In genomic region chr11:34296412-34296811, GRCh38 we compare ENCODE assay signal across 26 cellular contexts.
"Had no signal": no experiment of that assay in that cellular context is flagged by ENCODE, and none has a peak within 500 bp of the region (broad histone marks: within the 10 kb centered on the region; RNA-seq: fewer than 3 reads in every experiment).

No MANE protein-coding gene starts in this region.

- H3K36me3 Mint-ChIP-seq: immature natural killer cell, mesothelial cell of epicardium, naive B cell had no signal

- FAIRE-seq: endometrium, frontal cortex, kidney had no signal

- H3K27me3 ChIP-seq: colonic mucosa, gastroesophageal sphincter, heart left ventricle, left lung had no signal

- H3K27ac ChIP-seq: colonic mucosa, epithelial cell of prostate, foreskin keratinocyte, gastroesophageal sphincter, heart left ventricle, left lung, lower lobe of right lung had no signal

- H3K27ac Mint-ChIP-seq: dendritic cell treated with granulocyte-macrophage colony-stimulating factor and Interleukin-4, amounts not matched to agents 40 ng/mL and 50 ng/mL, for 4 days; effector memory CD8-positive, alpha-beta T cell; endodermal cell; immature natural killer cell; mesothelial cell of epicardium had no signal

- ATAC-seq: effector memory CD8-positive, alpha-beta T cell; esophagus mucosa; foreskin keratinocyte; gastroesophageal sphincter; heart left ventricle; left cardiac atrium; left lung; left ventricle myocardium superior; lower lobe of right lung; mucosa of descending colon had no signal

- H3K4me3 ChIP-seq: colonic mucosa, gastroesophageal sphincter, heart left ventricle, left lung, lower lobe of right lung, mucosa of descending colon had no signal

- DNase-seq: colonic mucosa; cortex of kidney; effector CD8-positive, alpha-beta T cell; effector memory CD8-positive, alpha-beta T cell; endodermal cell; erythroblast; foreskin keratinocyte; heart left ventricle; hypothalamus; immature natural killer cell; islet precursor cell; kidney; left cardiac atrium; left lung; left ventricle myocardium superior; lower lobe of right lung; mesenchymal stem cell; mucosa of descending colon; naive B cell had no signal

- H3K4me1 Mint-ChIP-seq: immature natural killer cell had no signal

- H3K27me3 Mint-ChIP-seq: dendritic cell treated with granulocyte-macrophage colony-stimulating factor and Interleukin-4, amounts not matched to agents 40 ng/mL and 50 ng/mL, for 4 days had no signal

- H3K4me3 Mint-ChIP-seq: dendritic cell treated with granulocyte-macrophage colony-stimulating factor and Interleukin-4, amounts not matched to agents 40 ng/mL and 50 ng/mL, for 4 days; effector memory CD8-positive, alpha-beta T cell; endodermal cell; immature natural killer cell; mesothelial cell of epicardium; naive B cell had no signal

- H3K36me3 ChIP-seq: colonic mucosa, gastroesophageal sphincter, heart left ventricle, left lung, lower lobe of right lung had no signal

- H3K4me1 ChIP-seq: colonic mucosa, foreskin keratinocyte, lower lobe of right lung had no signal

- H3K9me3 Mint-ChIP-seq: dendritic cell treated with granulocyte-macrophage colony-stimulating factor and Interleukin-4, amounts not matched to agents 40 ng/mL and 50 ng/mL, for 4 days; effector memory CD8-positive, alpha-beta T cell; endodermal cell; immature natural killer cell; mesothelial cell of epicardium had no signal

- H3K9me3 ChIP-seq: colonic mucosa, gastroesophageal sphincter, heart left ventricle, left lung, lower lobe of right lung, mucosa of descending colon had no signal
